Comparison of ENCODE assay signal across 4 cellular contexts in the genomic region with DNA sequence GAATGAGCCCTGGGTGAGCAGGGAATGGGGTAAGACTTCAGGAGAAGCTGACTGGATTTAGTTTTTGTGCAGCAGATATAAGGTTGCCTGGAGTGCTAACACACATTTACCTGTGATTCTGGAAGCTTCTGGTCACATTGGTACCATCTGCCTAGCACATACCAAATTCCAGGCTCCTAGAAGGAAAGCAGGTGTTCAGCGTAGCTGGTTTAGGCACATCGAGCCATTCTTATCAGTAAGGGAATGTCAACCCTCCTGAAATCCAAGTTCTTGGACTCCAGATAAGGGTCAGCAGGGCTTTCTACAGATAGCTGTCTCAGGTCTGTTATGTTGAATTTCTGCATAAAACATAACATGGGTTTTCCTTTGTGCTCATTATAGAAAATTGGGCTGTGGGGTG. TPM values are rescaled to one million over a fixed set of nuclear protein-coding genes. Genes with fewer than 3 reads are reported as not detected.
"Had no signal": no experiment of that assay in that cellular context is flagged by ENCODE, and none has a peak within 500 bp of the region (broad histone marks: within the 10 kb centered on the region; RNA-seq: fewer than 3 reads in every experiment).

No MANE protein-coding gene starts in this region.

- ATAC-seq: GM12878 had no signal

- H3K4me3 ChIP-seq: GM12878 had no signal

- DNase-seq: GDM1, GF-D8 had no signal

RNA-seq across cellular contexts. Expression of gene GPR151, which starts 58.6 kb away (rescaled TPM):
- total RNA-seq: G401, GM12878 had no signal
